ENCODE assay signal across 13 cellular contexts in the genomic region with DNA sequence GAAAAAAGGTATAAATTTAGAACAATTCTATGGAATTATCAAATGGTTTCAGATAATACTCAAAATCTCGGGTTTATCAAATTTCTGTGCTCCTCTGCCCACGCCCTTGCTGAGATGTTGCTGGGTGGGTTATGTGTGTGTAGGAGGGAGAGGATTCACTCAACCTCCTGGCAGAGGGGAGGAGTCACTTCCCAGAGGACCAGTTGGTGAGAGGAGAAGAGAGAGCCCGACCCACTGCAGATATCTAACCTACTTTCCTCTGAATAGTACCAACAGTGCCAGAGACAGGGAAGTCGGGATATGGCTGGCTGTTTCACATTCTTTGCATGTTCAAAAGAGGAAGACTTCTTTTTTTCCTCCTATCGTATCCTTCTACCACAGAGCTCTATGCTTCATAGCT.
DNase-seq lines count a peak whose midpoint lies in the region; ATAC-seq and TF ChIP-seq lines count a peak whose summit lies in the region.
"Had no signal": no experiment of that assay in that cellular context is flagged by ENCODE, and none has a peak within 500 bp of the region (broad histone marks: within the 10 kb centered on the region; RNA-seq: fewer than 3 reads in every experiment).

No MANE protein-coding gene starts in this region.

- no peak overlapping the region for H3K4me2 ChIP-seq in OCI-LY7 (ENCODE audit: low read length)

- H2AFZ ChIP-seq in OCI-LY7 (ENCODE audit: low read length): peak overlapping the region; percentile 78; the same call in 1 of the 2 replicates

- no peak overlapping the region for H3K27ac ChIP-seq in OCI-LY7 (ENCODE audit: low read depth, low read length, poor library complexity, severe bottlenecking)
- H3K27ac ChIP-seq: 22Rv1 had no signal

- peaks cover 45% of the 10 kb centered on the region for H3K36me3 ChIP-seq in OCI-LY7 (ENCODE audit: insufficient read depth, low read length)

- TF ChIP-seq CTCF in OCI-LY7 (conservative IDR thresholded peaks at IDR 0.05; ENCODE audit: low read length): no peak

- intact Hi-C loops in OCI-LY7 (cut with micrococcal nuclease; ENCODE audit: unreplicated experiment): no loop called here

- H3K9me3 ChIP-seq in OCI-LY7 (ENCODE audit: low read length): peaks cover 51% of the 10 kb centered on the region
- H3K9me3 ChIP-seq: Caco-2 had no signal

- no peaks in the 10 kb centered on the region for H4K20me1 ChIP-seq in OCI-LY7 (ENCODE audit: insufficient read depth, low read length)

- CTCF ChIA-PET in OCI-LY7 (lab: Charles Lee; ENCODE audit: unreplicated experiment): no interaction called here

- no TSS peak for BruUV-seq in OCI-LY7 (replicated peaks; lab: Mats Ljungman, UMichigan)

- H3K79me2 ChIP-seq in OCI-LY7 (ENCODE audit: insufficient read depth, low read depth, low read length): no peaks in the 10 kb centered on the region

- POLR2A ChIA-PET in OCI-LY7 (lab: Charles Lee): interaction anchor here (0.9 kb wide), 1 partner anchor 41 kb away, joined by 3 read pairs; no protein-coding TSS in a partner anchor

- no peak for ATAC-seq in HG02840 (IDR thresholded peaks at IDR 0.05; ENCODE audit: low FRiP score, unreplicated experiment)
- ATAC-seq: GM12878 had no signal

- H3K4me3 ChIP-seq in OCI-LY7 (ENCODE audit: low read depth, low read length, poor library complexity, severe bottlenecking): no peak overlapping the region
- H3K4me3 ChIP-seq: GM12878 had no signal

- H3K4me1 ChIP-seq in OCI-LY7 (ENCODE audit: insufficient read depth, low read length, poor library complexity, severe bottlenecking): peaks cover 54% of the 10 kb centered on the region
- H3K4me1 ChIP-seq: Caco-2 had no signal

- peak; percentile 13 for DNase-seq in DMS 273 (lab: John Stamatoyannopoulos, UW; ENCODE audit: unreplicated experiment)
- DNase-seq in DMS 273 treated with DMSO at 0.1 percent for 48 hours (lab: John Stamatoyannopoulos, UW): no peak
- DNase-seq in OCI-LY7 (ENCODE audit: low spot score): no peak
- DNase-seq in cerebellum (ENCODE audit: low spot score): peak; percentile 38
- DNase-seq in NCI-H1694 (lab: John Stamatoyannopoulos, UW): no peak
- DNase-seq in NOMO-1 treated with DMSO at 0.1 percent for 48 hours (lab: John Stamatoyannopoulos, UW; ENCODE audit: unreplicated experiment): no peak
- DNase-seq: Caco-2; CD8-positive, alpha-beta memory T cell; HCEC 1CT; HFFc6 had no signal

- no peaks in the 10 kb centered on the region for H3K9me2 ChIP-seq in OCI-LY7 (ENCODE audit: insufficient read depth, low read length)

Comparison
In these comparisons a context has a peak if more than half of its experiments do, and no peak if none do; other contexts are left out.
1. DNase-seq: peak in DMS 273 (single experiment) and cerebellum (single experiment); none in DMS 273 treated with DMSO at 0.1 percent for 48 hours (single experiment), OCI-LY7 (single experiment), NCI-H1694 (single experiment) and NOMO-1 treated with DMSO at 0.1 percent for 48 hours (single experiment).